Comparison of ENCODE assay signal across 1 cellular context in the genomic region with DNA sequence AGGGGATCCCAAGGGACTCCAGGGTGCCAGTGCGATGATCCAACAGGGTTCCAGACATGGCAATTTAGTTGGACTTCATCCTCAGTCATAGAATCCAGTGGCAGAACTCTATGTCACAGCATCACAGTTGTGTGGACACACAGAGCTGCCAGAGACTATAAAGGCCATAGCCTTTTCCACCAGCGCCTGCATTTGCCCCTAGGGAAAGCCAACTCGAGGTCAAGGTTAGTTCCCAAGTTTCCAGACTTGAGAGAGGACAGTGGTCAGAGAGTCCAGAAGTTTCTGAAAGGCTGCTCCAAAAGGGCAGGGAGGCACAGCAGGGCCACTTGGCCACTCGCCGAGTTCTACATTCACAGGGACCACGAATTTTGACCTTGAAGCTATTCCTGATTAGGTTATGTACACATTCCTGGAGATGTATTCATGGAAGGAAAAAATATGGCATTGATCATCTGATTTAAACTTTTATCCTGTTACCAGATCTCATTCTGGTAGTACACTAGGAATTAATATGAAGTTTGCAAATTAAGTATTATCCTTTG.
TF ChIP-seq lines count a peak whose summit lies in the region.

No MANE protein-coding gene starts in this region.

TF ChIP-seq in HepG2, 621 proteins besides CTCF, POLR2A, EP300 and RAD21 (continued from another document):
- TF ChIP-seq, protein P1, sequence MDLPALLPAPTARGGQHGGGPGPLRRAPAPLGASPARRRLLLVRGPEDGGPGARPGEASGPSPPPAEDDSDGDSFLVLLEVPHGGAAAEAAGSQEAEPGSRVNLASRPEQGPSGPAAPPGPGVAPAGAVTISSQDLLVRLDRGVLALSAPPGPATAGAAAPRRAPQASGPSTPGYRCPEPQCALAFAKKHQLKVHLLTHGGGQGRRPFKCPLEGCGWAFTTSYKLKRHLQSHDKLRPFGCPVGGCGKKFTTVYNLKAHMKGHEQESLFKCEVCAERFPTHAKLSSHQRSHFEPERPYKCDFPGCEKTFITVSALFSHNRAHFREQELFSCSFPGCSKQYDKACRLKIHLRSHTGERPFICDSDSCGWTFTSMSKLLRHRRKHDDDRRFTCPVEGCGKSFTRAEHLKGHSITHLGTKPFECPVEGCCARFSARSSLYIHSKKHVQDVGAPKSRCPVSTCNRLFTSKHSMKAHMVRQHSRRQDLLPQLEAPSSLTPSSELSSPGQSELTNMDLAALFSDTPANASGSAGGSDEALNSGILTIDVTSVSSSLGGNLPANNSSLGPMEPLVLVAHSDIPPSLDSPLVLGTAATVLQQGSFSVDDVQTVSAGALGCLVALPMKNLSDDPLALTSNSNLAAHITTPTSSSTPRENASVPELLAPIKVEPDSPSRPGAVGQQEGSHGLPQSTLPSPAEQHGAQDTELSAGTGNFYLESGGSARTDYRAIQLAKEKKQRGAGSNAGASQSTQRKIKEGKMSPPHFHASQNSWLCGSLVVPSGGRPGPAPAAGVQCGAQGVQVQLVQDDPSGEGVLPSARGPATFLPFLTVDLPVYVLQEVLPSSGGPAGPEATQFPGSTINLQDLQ (CRISPR knock-in tag; IDR thresholded peaks at IDR 0.05): no peak
- TF ChIP-seq NPAS2 (CRISPR knock-in tag; IDR thresholded peaks at IDR 0.05; ENCODE audit: borderline replicate concordance) (no peak), NONO (IDR thresholded peaks at IDR 0.05) (no peak), NONO (CRISPR knock-in tag; conservative IDR thresholded peaks at IDR 0.05) (no peak), ZNF850 (CRISPR knock-in tag; conservative IDR thresholded peaks at IDR 0.05) (no peak)
TF ChIP-seq in HepG2: peak in this region for 0.
